ENCODE assay signal across 12 cellular contexts in genomic region chr3:18531662-18532061, GRCh38.
DNase-seq lines count a peak whose midpoint lies in the region; ATAC-seq lines count a peak whose summit lies in the region.
"Had no signal": no experiment of that assay in that cellular context is flagged by ENCODE, and none has a peak within 500 bp of the region (broad histone marks: within the 10 kb centered on the region; RNA-seq: fewer than 3 reads in every experiment).

No MANE protein-coding gene starts in this region.

- intact Hi-C loops in posterior cingulate gyrus (cut with DNase I), result no loop called here

- ATAC-seq in GM18873 (IDR thresholded peaks at IDR 0.05; ENCODE audit: low FRiP score, unreplicated experiment), result peak; percentile 91
- peak; percentile 71 for ATAC-seq in GM21515 (IDR thresholded peaks at IDR 0.05; ENCODE audit: unreplicated experiment)
- peak; percentile 65 for ATAC-seq in HG03095 (IDR thresholded peaks at IDR 0.05; ENCODE audit: unreplicated experiment)

- DNase-seq in germinal center (ENCODE audit: low spot score), result peak; percentile 39
- no peak for DNase-seq in NCI-H1436 treated with DMSO at 0.1 percent for 48 hours (lab: John Stamatoyannopoulos, UW)
- no peak for DNase-seq in dermis blood vessel endothelial cell
- DNase-seq in posterior cingulate gyrus, result no peak
- DNase-seq: activated effector memory CD4-positive, alpha-beta T cell treated with Interleukin-2 at 50 U/mL for 16 hours; Calu3; mesendoderm; MM.1S; NCI-H446 treated with DMSO at 0.1 percent for 48 hours had no signal
